ENCODE assay signal across 3 cellular contexts in genomic region chr10:125909491-125909890, GRCh38. TPM values are rescaled to one million over a fixed set of nuclear protein-coding genes. Genes with fewer than 3 reads are reported as not detected.
"Had no signal": no experiment of that assay in that cellular context is flagged by ENCODE, and none has a peak within 500 bp of the region (broad histone marks: within the 10 kb centered on the region; RNA-seq: fewer than 3 reads in every experiment).

No MANE protein-coding gene starts in this region.

RNA-seq across cellular contexts. Expression of gene FANK1, which starts 13.1 kb away (rescaled TPM):
- total RNA-seq: activated T-helper 1 cell treated with anti-CD3 and anti-CD28 coated beads, Interleukin-12 subunit alpha, Interleukin-12 subunit beta, Interleukin-2, Interleukin-4 antibody, amounts not matched to agents 30 ng/mL and 10 ng/mL and 1 ng/mL, durations not matched to agents 14 hours and 24 hours and 36 hours; activated T-helper 2 cell treated with anti-CD3 and anti-CD28 coated beads, Interferon-gamma antibody, Interleukin-2, Interleukin-4, amounts not matched to agents 10 μg/mL and 5 μg/mL and 100 μg/mL, durations not matched to agents 14 hours and 24 hours and 36 hours; ascending aorta had no signal
